8 cellular contexts compared by ENCODE assay signal in genomic region chr17:32461853-32462617, GRCh38. TPM values are rescaled to one million over a fixed set of nuclear protein-coding genes. Genes with fewer than 3 reads are reported as not detected.
A peak's percentile ranks its signal among the peaks of the same experiment; 100 is the strongest.
DNase-seq lines count a peak whose midpoint lies in the region; ATAC-seq and TF ChIP-seq lines count a peak whose summit lies in the region.

No MANE protein-coding gene starts in this region.

- H3K27me3 ChIP-seq in SJCRH30 (no peaks in the 10 kb centered on the region), tibial artery (no peaks in the 10 kb centered on the region)

- H3K4me1 ChIP-seq in SJCRH30 (no peaks in the 10 kb centered on the region), tibial artery (peaks cover 0 to 7% (median 0%) of the 10 kb centered on the region in 4 donors)

- H3K27ac ChIP-seq in SJCRH30 (no peak overlapping the region), tibial artery (no peak overlapping the region)

- DNase-seq in D341Med (ENCODE audit: low spot score) (peak; percentile 64), SJCRH30 (peak; percentile 60 to 78), left cardiac atrium (peak; percentile 56), tibial artery (no peak)
- DNase-seq in activated naive CD4-positive, alpha-beta T cell treated with anti-CD3 and anti-CD28 coated beads, Interleukin-2, amount 50 U/mL, for 16 hours, result peak; percentile 70
- DNase-seq in stimulated activated CD4-positive, alpha-beta T cell treated with anti-CD3 and anti-CD28 coated beads, Interleukin-12 subunit alpha, Interleukin-12 subunit beta, amount 100 ng/mL, for 4 hours, result peak; percentile 59

- ATAC-seq in left cardiac atrium (peak; percentile 44 to 69), HG02798 (IDR thresholded peaks at IDR 0.05; ENCODE audit: poor library complexity, unreplicated experiment) (no peak)

- H3K9me3 ChIP-seq in SJCRH30 (replicated peaks) (no peaks in the 10 kb centered on the region), tibial artery (no peaks in the 10 kb centered on the region)

- H3K36me3 ChIP-seq in SJCRH30, result peaks cover 87% of the 10 kb centered on the region
- peaks cover 54 to 86% (median 67%) of the 10 kb centered on the region in 3 donors for H3K36me3 ChIP-seq in tibial artery

- H3K4me3 ChIP-seq in SJCRH30 (no peak overlapping the region), tibial artery (no peak overlapping the region)

- TF ChIP-seq CTCF in LNCAP (IDR thresholded peaks at IDR 0.05), result peak; percentile 59
- peak in 1 of 2 experiments; percentile 44 for TF ChIP-seq CTCF in tibial artery (IDR thresholded peaks at IDR 0.05)

- intact Hi-C loops in left cardiac atrium (cut with DNase I), result loop anchor here (5.0 kb wide), 1 partner anchor 295 kb away; no protein-coding TSS in a partner anchor
- intact Hi-C loops in tibial artery (cut with DNase I; ENCODE audit: low total_unique reads), result no loop called here

RNA-seq across cellular contexts. Expression of gene PSMD11, which starts 17.7 kb away (rescaled TPM):
- total RNA-seq in SJCRH30 (2014; rRNA removed; shearing (Covaris generic)), result 172 and 173 TPM in 2 replicates
- 10 to 100 TPM; 53.4 to 82.2 TPM for total RNA-seq in left cardiac atrium

RNA-seq across cellular contexts. Expression of gene CDK5R1, which starts 24.8 kb away (rescaled TPM):
- 3.6 and 4.7 TPM in 2 replicates for total RNA-seq in SJCRH30 (2014; rRNA removed; shearing (Covaris generic))
- 1 to 10 TPM; 1.4 to 1.7 TPM for total RNA-seq in left cardiac atrium

Comparison
In these comparisons a context has a peak if more than half of its experiments do, and no peak if none do; other contexts are left out.
1. DNase-seq: peak in D341Med (single experiment), SJCRH30 (2 of 2), activated naive CD4-positive, alpha-beta T cell treated with anti-CD3 and anti-CD28 coated beads, Interleukin-2, amount 50 U/mL, for 16 hours (single experiment), left cardiac atrium (single experiment) and stimulated activated CD4-positive, alpha-beta T cell treated with anti-CD3 and anti-CD28 coated beads, Interleukin-12 subunit alpha, Interleukin-12 subunit beta, amount 100 ng/mL, for 4 hours (single experiment); none in tibial artery (0 of 2).